ENCODE assay signal across 19 cellular contexts in genomic region chr2:191977754-191978153, GRCh38.
"Had no signal": no experiment of that assay in that cellular context is flagged by ENCODE, and none has a peak within 500 bp of the region (broad histone marks: within the 10 kb centered on the region; RNA-seq: fewer than 3 reads in every experiment).

No MANE protein-coding gene starts in this region.

- ATAC-seq: activated T-cell treated with anti-CD3 and anti-CD28 coated beads, Interleukin-2, amount 50 U/mL, for 72 hours; gastrocnemius medialis; left lung; psoas muscle; right cardiac atrium had no signal

- H3K4me1 Mint-ChIP-seq: activated naive CD4-positive, alpha-beta T cell treated with anti-CD3 and anti-CD28 coated beads, Interleukin-2, amount 50 U/mL, for 24 hours had no signal

- H3K9me3 Mint-ChIP-seq: activated naive CD4-positive, alpha-beta T cell treated with anti-CD3 and anti-CD28 coated beads, Interleukin-2, amount 50 U/mL, for 24 hours; activated T-cell treated with anti-CD3 and anti-CD28 coated beads, Interleukin-2, amount 50 U/mL, for 72 hours; stimulated activated naive CD8-positive, alpha-beta T cell treated with anti-CD3 and anti-CD28 coated beads, Interleukin-15, Interleukin-2, amounts not matched to agents 100 ng/mL and 50 ng/mL, for 24 hours had no signal

- H3K4me3 Mint-ChIP-seq: activated naive CD4-positive, alpha-beta T cell treated with anti-CD3 and anti-CD28 coated beads, Interleukin-2, amount 50 U/mL, for 24 hours; activated T-cell treated with anti-CD3 and anti-CD28 coated beads, Interleukin-2, amount 50 U/mL, for 72 hours; stimulated activated naive CD8-positive, alpha-beta T cell treated with anti-CD3 and anti-CD28 coated beads, Interleukin-15, Interleukin-2, amounts not matched to agents 100 ng/mL and 50 ng/mL, for 24 hours had no signal

- H3K27me3 ChIP-seq: esophagus squamous epithelium, gastrocnemius medialis, left lung, tibial nerve, vagina had no signal

- H3K4me3 ChIP-seq: esophagus squamous epithelium, gastrocnemius medialis, left lung, psoas muscle, skin epidermis, tibial nerve, vagina had no signal

- H3K36me3 ChIP-seq: esophagus squamous epithelium, gastrocnemius medialis, left lung, tibial nerve, vagina, WERI-Rb-1 had no signal

- H3K27ac ChIP-seq: esophagus squamous epithelium, gastrocnemius medialis, left lung, psoas muscle, skin epidermis, tibial nerve, vagina, WERI-Rb-1 had no signal

- H3K9me3 ChIP-seq: esophagus squamous epithelium, gastrocnemius medialis, left lung, psoas muscle, tibial nerve, vagina had no signal

- H3K27ac Mint-ChIP-seq: activated naive CD4-positive, alpha-beta T cell treated with anti-CD3 and anti-CD28 coated beads, Interleukin-2, amount 50 U/mL, for 24 hours; activated T-cell treated with anti-CD3 and anti-CD28 coated beads, Interleukin-2, amount 50 U/mL, for 72 hours; stimulated activated naive CD8-positive, alpha-beta T cell treated with anti-CD3 and anti-CD28 coated beads, Interleukin-15, Interleukin-2, amounts not matched to agents 100 ng/mL and 50 ng/mL, for 24 hours had no signal

- H3K36me3 Mint-ChIP-seq: activated naive CD4-positive, alpha-beta T cell treated with anti-CD3 and anti-CD28 coated beads, Interleukin-2, amount 50 U/mL, for 24 hours had no signal

- H3K4me1 ChIP-seq: esophagus squamous epithelium, gastrocnemius medialis, left lung, psoas muscle, tibial nerve, vagina had no signal

- DNase-seq: activated CD4-positive, alpha-beta T cell treated with anti-CD3 and anti-CD28 coated beads for 1 hour; activated CD4-positive, alpha-beta T cell treated with anti-CD3 and anti-CD28 coated beads, Interleukin-2, amount 50 U/mL, for 4 hours; activated gamma-delta T cell; activated T-cell treated with anti-CD3 and anti-CD28 coated beads, Interleukin-2, amount 50 U/mL, for 72 hours; cerebellar nuclear complex; effector CD4-positive, alpha-beta T cell; esophagus squamous epithelium; gastrocnemius medialis; head of caudate nucleus; left lung; occipital lobe; psoas muscle; right cardiac atrium; WERI-Rb-1 had no signal
